In the genomic region with DNA sequence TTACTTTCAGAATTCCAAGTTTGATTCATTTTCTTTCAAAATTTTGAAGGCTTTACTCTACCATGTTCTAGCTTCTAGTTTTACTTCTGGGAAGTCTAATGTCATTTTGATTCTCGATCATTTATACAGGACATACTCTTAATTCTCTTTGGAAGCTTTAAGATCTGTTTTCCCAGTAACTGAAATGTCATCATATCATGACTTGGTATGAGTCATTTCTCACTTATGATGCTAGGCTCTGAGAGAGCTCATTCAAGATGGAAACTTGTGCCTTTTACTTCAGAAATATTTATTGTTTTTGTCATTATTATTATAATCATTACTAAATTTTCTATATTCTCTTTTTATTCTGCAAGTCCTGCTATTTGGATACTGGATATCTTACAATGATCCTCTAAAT, we compare ENCODE assay signal across 18 cellular contexts.
DNase-seq lines count a peak whose midpoint lies in the region; FAIRE-seq and TF ChIP-seq lines count a peak whose summit lies in the region.
"Had no signal": no experiment of that assay in that cellular context is flagged by ENCODE, and none has a peak within 500 bp of the region (broad histone marks: within the 10 kb centered on the region; RNA-seq: fewer than 3 reads in every experiment).

No MANE protein-coding gene starts in this region.

- H4K20me1 ChIP-seq in osteoblast (ENCODE audit: insufficient read depth, low read length), result no peaks in the 10 kb centered on the region

- CTCF ChIA-PET in activated naive CD4-positive, alpha-beta T cell treated with anti-CD3 and anti-CD28 coated beads, Interleukin-2, amount 10 ng/mL, durations not matched to agents 7 days and 5 days (lab: Charles Lee), result no interaction called here

- H3K27ac Mint-ChIP-seq in activated naive CD4-positive, alpha-beta T cell treated with anti-CD3 and anti-CD28 coated beads, Interleukin-2, amount 10 ng/mL, durations not matched to agents 7 days and 5 days, result no peak overlapping the region
- H3K27ac Mint-ChIP-seq: CD4-positive, alpha-beta memory T cell; HFFc6 had no signal

- H3K4me3 ChIP-seq in bronchial epithelial cell (ENCODE audit: low read depth, low read length), result no peak overlapping the region
- no peak overlapping the region for H3K4me3 ChIP-seq in osteoblast (ENCODE audit: insufficient read depth, low read length)

- H3K4me3 Mint-ChIP-seq in activated naive CD4-positive, alpha-beta T cell treated with anti-CD3 and anti-CD28 coated beads, Interleukin-2, amount 10 ng/mL, durations not matched to agents 7 days and 5 days, result no peak overlapping the region
- H3K4me3 Mint-ChIP-seq: CD4-positive, alpha-beta memory T cell; HFFc6 had no signal

- TF ChIP-seq CTCF in bronchial epithelial cell (IDR thresholded peaks at IDR 0.05; ENCODE audit: insufficient read depth, low read length, severe bottlenecking) (no peak), osteoblast (IDR thresholded peaks at IDR 0.05; ENCODE audit: extremely low read depth, low read depth, low read length) (no peak)

- no peaks in the 10 kb centered on the region for H3K27me3 ChIP-seq in bronchial epithelial cell (ENCODE audit: control insufficient read depth, insufficient read depth, low read length)
- H3K27me3 ChIP-seq in osteoblast (ENCODE audit: insufficient read depth, low read length), result no peaks in the 10 kb centered on the region

- no peak overlapping the region for H3K27ac ChIP-seq in osteoblast (ENCODE audit: low read depth, low read length)
- H3K27ac ChIP-seq: C4-2B, HL-60 had no signal

- no peaks in the 10 kb centered on the region for H3K36me3 Mint-ChIP-seq in activated naive CD4-positive, alpha-beta T cell treated with anti-CD3 and anti-CD28 coated beads, Interleukin-2, amount 10 ng/mL, durations not matched to agents 7 days and 5 days
- H3K36me3 Mint-ChIP-seq: CD4-positive, alpha-beta memory T cell had no signal

- peaks cover 4% of the 10 kb centered on the region for H3K27me3 Mint-ChIP-seq in activated naive CD4-positive, alpha-beta T cell treated with anti-CD3 and anti-CD28 coated beads, Interleukin-2, amount 10 ng/mL, durations not matched to agents 7 days and 5 days

- H3K4me1 Mint-ChIP-seq in activated naive CD4-positive, alpha-beta T cell treated with anti-CD3 and anti-CD28 coated beads, Interleukin-2, amount 10 ng/mL, durations not matched to agents 7 days and 5 days, result no peaks in the 10 kb centered on the region
- H3K4me1 Mint-ChIP-seq: CD4-positive, alpha-beta memory T cell had no signal

- H3K4me1 ChIP-seq in osteoblast (ENCODE audit: insufficient read depth, low read length), result no peaks in the 10 kb centered on the region

- FAIRE-seq in bronchial epithelial cell (lab: Jason Lieb, UNC), result no peak

- peak; percentile 7 for DNase-seq in COLO829 (ENCODE audit: low spot score)
- peak; percentile 3 for DNase-seq in HPDE6-E6E7 (ENCODE audit: extremely low spot score)
- peak; percentile 21 for DNase-seq in bronchial epithelial cell (ENCODE audit: low read depth)
- DNase-seq in osteoblast (ENCODE audit: insufficient read length, low spot score, missing footprints), result peak; percentile 60
- DNase-seq in stimulated activated naive CD4-positive, alpha-beta T cell (lab: John Stamatoyannopoulos, UW), result no peak
- no peak for DNase-seq in NCI-H526 treated with DMSO at 0.1 percent for 48 hours (lab: John Stamatoyannopoulos, UW)
- DNase-seq in activated naive CD4-positive, alpha-beta T cell treated with anti-CD3 and anti-CD28 coated beads, Interleukin-2, amount 10 ng/mL, durations not matched to agents 7 days and 5 days, result no peak
- DNase-seq: AML-193; Calu3; CD4-positive, alpha-beta memory T cell; DMS79 treated with DMSO at 0.1 percent for 48 hours; GF-D8; GOT3; H7; HFFc6; IMR-90 had no signal

- no peaks in the 10 kb centered on the region for H3K79me2 ChIP-seq in osteoblast (ENCODE audit: insufficient read depth, low read length)

- H3K36me3 ChIP-seq in bronchial epithelial cell (ENCODE audit: control insufficient read depth, insufficient read depth, low read length), result no peaks in the 10 kb centered on the region
- no peaks in the 10 kb centered on the region for H3K36me3 ChIP-seq in osteoblast (ENCODE audit: insufficient read depth, low read length)

- H2AFZ ChIP-seq in osteoblast (ENCODE audit: low read length), result no peak overlapping the region

- no peaks in the 10 kb centered on the region for H3K9me3 Mint-ChIP-seq in activated naive CD4-positive, alpha-beta T cell treated with anti-CD3 and anti-CD28 coated beads, Interleukin-2, amount 10 ng/mL, durations not matched to agents 7 days and 5 days

- no peaks in the 10 kb centered on the region for H3K9me3 ChIP-seq in osteoblast (ENCODE audit: low read depth, low read length)

- no peak overlapping the region for H3K4me2 ChIP-seq in osteoblast (ENCODE audit: insufficient read depth, low read length)

Comparison
In these comparisons a context has a peak if more than half of its experiments do, and no peak if none do; other contexts are left out.
1. DNase-seq: peak in COLO829 (single experiment), HPDE6-E6E7 (single experiment), bronchial epithelial cell (single experiment) and osteoblast (single experiment); none in stimulated activated naive CD4-positive, alpha-beta T cell (0 of 6), NCI-H526 treated with DMSO at 0.1 percent for 48 hours (single experiment) and activated naive CD4-positive, alpha-beta T cell treated with anti-CD3 and anti-CD28 coated beads, Interleukin-2, amount 10 ng/mL, durations not matched to agents 7 days and 5 days (single experiment).